Comparison of ENCODE assay signal across 1 cellular context in the genomic region with DNA sequence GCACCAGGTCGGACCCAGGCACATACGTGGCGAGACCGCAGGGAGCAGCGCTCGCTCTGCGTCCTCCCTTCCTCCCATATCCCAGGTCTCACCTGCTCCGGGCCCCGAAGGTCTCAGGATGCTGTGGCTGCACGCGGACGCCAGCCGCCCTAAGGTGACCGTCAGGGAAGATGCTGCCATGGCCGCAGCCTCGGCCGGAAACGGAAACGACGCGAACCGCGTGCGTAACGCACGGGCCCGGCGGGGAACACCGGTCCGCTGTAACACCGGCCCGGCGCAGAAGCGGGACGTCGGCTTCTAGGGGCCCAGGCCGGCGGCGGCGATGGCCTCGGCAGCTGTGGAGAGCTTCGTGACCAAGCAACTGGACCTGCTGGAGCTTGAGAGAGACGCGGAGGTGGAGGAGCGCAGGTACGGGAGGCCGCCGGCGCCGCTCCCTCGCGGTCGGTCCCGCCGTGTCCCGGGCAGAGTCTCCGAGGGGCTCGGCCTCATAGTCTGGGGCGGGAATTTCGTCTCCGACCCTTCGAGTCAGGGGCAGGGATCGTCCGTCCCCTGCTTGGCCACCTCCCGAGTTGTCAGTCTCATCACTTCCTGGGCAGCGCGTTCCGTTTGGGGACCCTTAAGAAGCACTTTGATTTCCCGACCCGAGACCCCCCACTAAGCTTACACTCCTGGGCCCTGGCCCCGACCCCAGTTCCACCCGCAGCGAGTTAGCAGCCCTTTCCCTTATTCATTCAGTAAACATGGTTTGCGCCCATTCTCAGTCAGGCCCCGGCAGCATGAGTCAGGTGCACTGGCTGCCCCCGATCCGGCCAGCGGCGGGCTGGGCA.
A peak's percentile ranks its signal among the peaks of the same experiment; 100 is the strongest.
TF ChIP-seq lines count a peak whose summit lies in the region.

A gene (plus strand): TSS at position 261 of the 827 bp plus-strand sequence. CDS start 62 bp downstream, at position 323.
A gene (minus strand): TSS at position 202 of the 827 bp plus-strand sequence. CDS start 22 bp downstream, at position 180.

TF ChIP-seq in K562, 482 proteins besides CTCF, POLR2A, EP300 and RAD21 (continued from another document and continues in another):
- TF ChIP-seq, protein P1, sequence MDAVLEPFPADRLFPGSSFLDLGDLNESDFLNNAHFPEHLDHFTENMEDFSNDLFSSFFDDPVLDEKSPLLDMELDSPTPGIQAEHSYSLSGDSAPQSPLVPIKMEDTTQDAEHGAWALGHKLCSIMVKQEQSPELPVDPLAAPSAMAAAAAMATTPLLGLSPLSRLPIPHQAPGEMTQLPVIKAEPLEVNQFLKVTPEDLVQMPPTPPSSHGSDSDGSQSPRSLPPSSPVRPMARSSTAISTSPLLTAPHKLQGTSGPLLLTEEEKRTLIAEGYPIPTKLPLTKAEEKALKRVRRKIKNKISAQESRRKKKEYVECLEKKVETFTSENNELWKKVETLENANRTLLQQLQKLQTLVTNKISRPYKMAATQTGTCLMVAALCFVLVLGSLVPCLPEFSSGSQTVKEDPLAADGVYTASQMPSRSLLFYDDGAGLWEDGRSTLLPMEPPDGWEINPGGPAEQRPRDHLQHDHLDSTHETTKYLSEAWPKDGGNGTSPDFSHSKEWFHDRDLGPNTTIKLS (IDR thresholded peaks at IDR 0.05; ENCODE audit: borderline replicate concordance, low read depth), result peak; percentile 63
- peak; percentile 53; the same call in 1 of the 2 replicates for TF ChIP-seq ZNF134 (CRISPR knock-in tag; conservative IDR thresholded peaks at IDR 0.05)
- TF ChIP-seq ZNF436 (CRISPR knock-in tag; IDR thresholded peaks at IDR 0.05), result no peak
- TF ChIP-seq, protein P2, sequence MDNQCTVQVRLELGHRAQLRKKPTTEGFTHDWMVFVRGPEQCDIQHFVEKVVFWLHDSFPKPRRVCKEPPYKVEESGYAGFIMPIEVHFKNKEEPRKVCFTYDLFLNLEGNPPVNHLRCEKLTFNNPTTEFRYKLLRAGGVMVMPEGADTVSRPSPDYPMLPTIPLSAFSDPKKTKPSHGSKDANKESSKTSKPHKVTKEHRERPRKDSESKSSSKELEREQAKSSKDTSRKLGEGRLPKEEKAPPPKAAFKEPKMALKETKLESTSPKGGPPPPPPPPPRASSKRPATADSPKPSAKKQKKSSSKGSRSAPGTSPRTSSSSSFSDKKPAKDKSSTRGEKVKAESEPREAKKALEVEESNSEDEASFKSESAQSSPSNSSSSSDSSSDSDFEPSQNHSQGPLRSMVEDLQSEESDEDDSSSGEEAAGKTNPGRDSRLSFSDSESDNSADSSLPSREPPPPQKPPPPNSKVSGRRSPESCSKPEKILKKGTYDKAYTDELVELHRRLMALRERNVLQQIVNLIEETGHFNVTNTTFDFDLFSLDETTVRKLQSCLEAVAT (IDR thresholded peaks at IDR 0.05), result peak in 1 of 2 experiments; percentile 4; a peak in 1 of 4 replicates
- TF ChIP-seq CBFB (CRISPR knock-in tag; IDR thresholded peaks at IDR 0.05), result 0 out of 2 replicates have a peak, but pooled peaks have one; percentile 17
- TF ChIP-seq, protein P3, sequence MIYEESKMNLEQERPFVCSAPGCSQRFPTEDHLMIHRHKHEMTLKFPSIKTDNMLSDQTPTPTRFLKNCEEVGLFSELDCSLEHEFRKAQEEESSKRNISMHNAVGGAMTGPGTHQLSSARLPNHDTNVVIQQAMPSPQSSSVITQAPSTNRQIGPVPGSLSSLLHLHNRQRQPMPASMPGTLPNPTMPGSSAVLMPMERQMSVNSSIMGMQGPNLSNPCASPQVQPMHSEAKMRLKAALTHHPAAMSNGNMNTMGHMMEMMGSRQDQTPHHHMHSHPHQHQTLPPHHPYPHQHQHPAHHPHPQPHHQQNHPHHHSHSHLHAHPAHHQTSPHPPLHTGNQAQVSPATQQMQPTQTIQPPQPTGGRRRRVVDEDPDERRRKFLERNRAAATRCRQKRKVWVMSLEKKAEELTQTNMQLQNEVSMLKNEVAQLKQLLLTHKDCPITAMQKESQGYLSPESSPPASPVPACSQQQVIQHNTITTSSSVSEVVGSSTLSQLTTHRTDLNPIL (CRISPR knock-in tag; IDR thresholded peaks at IDR 0.05), result no peak
- TF ChIP-seq HCFC1 (IDR thresholded peaks at IDR 0.05; ENCODE audit: low read depth, low read length), result peak; percentile 94
- TF ChIP-seq, protein P4, sequence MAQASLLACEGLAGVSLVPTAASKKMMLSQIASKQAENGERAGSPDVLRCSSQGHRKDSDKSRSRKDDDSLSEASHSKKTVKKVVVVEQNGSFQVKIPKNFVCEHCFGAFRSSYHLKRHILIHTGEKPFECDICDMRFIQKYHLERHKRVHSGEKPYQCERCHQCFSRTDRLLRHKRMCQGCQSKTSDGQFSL (CRISPR knock-in tag; IDR thresholded peaks at IDR 0.05), result peak; percentile 2; the same call in 1 of the 2 replicates
- TF ChIP-seq, protein P4 (tag; IDR thresholded peaks at IDR 0.05), result no peak
- no peak for TF ChIP-seq ZNF140 (CRISPR knock-in tag; IDR thresholded peaks at IDR 0.05)
- TF ChIP-seq, protein P5, sequence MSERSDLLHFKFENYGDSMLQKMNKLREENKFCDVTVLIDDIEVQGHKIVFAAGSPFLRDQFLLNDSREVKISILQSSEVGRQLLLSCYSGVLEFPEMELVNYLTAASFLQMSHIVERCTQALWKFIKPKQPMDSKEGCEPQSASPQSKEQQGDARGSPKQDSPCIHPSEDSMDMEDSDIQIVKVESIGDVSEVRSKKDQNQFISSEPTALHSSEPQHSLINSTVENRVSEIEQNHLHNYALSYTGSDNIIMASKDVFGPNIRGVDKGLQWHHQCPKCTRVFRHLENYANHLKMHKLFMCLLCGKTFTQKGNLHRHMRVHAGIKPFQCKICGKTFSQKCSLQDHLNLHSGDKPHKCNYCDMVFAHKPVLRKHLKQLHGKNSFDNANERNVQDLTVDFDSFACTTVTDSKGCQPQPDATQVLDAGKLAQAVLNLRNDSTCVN (CRISPR knock-in tag; IDR thresholded peaks at IDR 0.05), result 0 out of 2 replicates have a peak, but pooled peaks have one; percentile 27
- TF ChIP-seq PHF20 (IDR thresholded peaks at IDR 0.05; ENCODE audit: partially characterized antibody), result peak; percentile 98
- TF ChIP-seq, protein P6, sequence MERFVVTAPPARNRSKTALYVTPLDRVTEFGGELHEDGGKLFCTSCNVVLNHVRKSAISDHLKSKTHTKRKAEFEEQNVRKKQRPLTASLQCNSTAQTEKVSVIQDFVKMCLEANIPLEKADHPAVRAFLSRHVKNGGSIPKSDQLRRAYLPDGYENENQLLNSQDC (CRISPR knock-in tag; IDR thresholded peaks at IDR 0.05), result peak; percentile 92
- peak in 1 of 2 experiments; percentile 65; a peak in 2 of 4 replicates for TF ChIP-seq RCOR1 (IDR thresholded peaks at IDR 0.05; ENCODE audit: borderline replicate concordance in 1 of 2, low read depth in 2 of 2, low read length in 2 of 2)
- TF ChIP-seq POLR2G (IDR thresholded peaks at IDR 0.05; ENCODE audit: low read depth, low read length), result peak; percentile 95
- peak; percentile 80; the same call in 1 of the 2 replicates for TF ChIP-seq ZNF583 (CRISPR knock-in tag; IDR thresholded peaks at IDR 0.05)
- TF ChIP-seq NCOR1 (IDR thresholded peaks at IDR 0.05), result peak; percentile 55; the same call in 1 of the 2 replicates
- peak; percentile 89 for TF ChIP-seq NFRKB (IDR thresholded peaks at IDR 0.05; ENCODE audit: low read depth)
- 0 out of 2 replicates have a peak, but pooled peaks have one; percentile 25 for TF ChIP-seq ZNF695 (CRISPR knock-in tag; IDR thresholded peaks at IDR 0.05)
- TF ChIP-seq, protein P7, sequence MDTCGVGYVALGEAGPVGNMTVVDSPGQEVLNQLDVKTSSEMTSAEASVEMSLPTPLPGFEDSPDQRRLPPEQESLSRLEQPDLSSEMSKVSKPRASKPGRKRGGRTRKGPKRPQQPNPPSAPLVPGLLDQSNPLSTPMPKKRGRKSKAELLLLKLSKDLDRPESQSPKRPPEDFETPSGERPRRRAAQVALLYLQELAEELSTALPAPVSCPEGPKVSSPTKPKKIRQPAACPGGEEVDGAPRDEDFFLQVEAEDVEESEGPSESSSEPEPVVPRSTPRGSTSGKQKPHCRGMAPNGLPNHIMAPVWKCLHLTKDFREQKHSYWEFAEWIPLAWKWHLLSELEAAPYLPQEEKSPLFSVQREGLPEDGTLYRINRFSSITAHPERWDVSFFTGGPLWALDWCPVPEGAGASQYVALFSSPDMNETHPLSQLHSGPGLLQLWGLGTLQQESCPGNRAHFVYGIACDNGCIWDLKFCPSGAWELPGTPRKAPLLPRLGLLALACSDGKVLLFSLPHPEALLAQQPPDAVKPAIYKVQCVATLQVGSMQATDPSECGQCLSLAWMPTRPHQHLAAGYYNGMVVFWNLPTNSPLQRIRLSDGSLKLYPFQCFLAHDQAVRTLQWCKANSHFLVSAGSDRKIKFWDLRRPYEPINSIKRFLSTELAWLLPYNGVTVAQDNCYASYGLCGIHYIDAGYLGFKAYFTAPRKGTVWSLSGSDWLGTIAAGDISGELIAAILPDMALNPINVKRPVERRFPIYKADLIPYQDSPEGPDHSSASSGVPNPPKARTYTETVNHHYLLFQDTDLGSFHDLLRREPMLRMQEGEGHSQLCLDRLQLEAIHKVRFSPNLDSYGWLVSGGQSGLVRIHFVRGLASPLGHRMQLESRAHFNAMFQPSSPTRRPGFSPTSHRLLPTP (IDR thresholded peaks at IDR 0.05; ENCODE audit: borderline replicate concordance, extremely low read depth, insufficient read length), result no peak
- TF ChIP-seq RBM14 (IDR thresholded peaks at IDR 0.05; ENCODE audit: borderline replicate concordance, insufficient read depth, low read depth, low read length), result no peak
- TF ChIP-seq, protein P8, sequence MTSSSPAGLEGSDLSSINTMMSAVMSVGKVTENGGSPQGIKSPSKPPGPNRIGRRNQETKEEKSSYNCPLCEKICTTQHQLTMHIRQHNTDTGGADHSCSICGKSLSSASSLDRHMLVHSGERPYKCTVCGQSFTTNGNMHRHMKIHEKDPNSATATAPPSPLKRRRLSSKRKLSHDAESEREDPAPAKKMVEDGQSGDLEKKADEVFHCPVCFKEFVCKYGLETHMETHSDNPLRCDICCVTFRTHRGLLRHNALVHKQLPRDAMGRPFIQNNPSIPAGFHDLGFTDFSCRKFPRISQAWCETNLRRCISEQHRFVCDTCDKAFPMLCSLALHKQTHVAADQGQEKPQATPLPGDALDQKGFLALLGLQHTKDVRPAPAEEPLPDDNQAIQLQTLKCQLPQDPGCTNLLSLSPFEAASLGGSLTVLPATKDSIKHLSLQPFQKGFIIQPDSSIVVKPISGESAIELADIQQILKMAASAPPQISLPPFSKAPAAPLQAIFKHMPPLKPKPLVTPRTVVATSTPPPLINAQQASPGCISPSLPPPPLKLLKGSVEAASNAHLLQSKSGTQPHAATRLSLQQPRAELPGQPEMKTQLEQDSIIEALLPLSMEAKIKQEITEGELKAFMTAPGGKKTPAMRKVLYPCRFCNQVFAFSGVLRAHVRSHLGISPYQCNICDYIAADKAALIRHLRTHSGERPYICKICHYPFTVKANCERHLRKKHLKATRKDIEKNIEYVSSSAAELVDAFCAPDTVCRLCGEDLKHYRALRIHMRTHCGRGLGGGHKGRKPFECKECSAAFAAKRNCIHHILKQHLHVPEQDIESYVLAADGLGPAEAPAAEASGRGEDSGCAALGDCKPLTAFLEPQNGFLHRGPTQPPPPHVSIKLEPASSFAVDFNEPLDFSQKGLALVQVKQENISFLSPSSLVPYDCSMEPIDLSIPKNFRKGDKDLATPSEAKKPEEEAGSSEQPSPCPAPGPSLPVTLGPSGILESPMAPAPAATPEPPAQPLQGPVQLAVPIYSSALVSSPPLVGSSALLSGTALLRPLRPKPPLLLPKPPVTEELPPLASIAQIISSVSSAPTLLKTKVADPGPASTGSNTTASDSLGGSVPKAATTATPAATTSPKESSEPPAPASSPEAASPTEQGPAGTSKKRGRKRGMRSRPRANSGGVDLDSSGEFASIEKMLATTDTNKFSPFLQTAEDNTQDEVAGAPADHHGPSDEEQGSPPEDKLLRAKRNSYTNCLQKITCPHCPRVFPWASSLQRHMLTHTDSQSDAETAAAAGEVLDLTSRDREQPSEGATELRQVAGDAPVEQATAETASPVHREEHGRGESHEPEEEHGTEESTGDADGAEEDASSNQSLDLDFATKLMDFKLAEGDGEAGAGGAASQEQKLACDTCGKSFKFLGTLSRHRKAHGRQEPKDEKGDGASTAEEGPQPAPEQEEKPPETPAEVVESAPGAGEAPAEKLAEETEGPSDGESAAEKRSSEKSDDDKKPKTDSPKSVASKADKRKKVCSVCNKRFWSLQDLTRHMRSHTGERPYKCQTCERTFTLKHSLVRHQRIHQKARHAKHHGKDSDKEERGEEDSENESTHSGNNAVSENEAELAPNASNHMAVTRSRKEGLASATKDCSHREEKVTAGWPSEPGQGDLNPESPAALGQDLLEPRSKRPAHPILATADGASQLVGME (CRISPR knock-in tag; IDR thresholded peaks at IDR 0.05), result peak; percentile 97
- TF ChIP-seq JUNB (CRISPR knock-in tag; conservative IDR thresholded peaks at IDR 0.05), result 0 out of 2 replicates have a peak, but pooled peaks have one; percentile 5
- peak; percentile 19; the same call in 1 of the 2 replicates for TF ChIP-seq FOXK1 (CRISPR knock-in tag; IDR thresholded peaks at IDR 0.05; ENCODE audit: borderline replicate concordance)
- 0 out of 2 replicates have a peak, but pooled peaks have one; percentile 66 for TF ChIP-seq BRD4 (IDR thresholded peaks at IDR 0.05)
- peak; percentile 57; the same call in 1 of the 2 replicates for TF ChIP-seq NR2C1 (IDR thresholded peaks at IDR 0.05)
- TF ChIP-seq NR2C1 (tag; IDR thresholded peaks at IDR 0.05), result peak; percentile 79
- TF ChIP-seq TAF9B (IDR thresholded peaks at IDR 0.05; ENCODE audit: partially characterized antibody), result peak; percentile 96
- TF ChIP-seq KDM1A (IDR thresholded peaks at IDR 0.05), result 0 out of 4 replicates have a peak, but pooled peaks of 1 of the 2 experiments have one; percentile 41
- TF ChIP-seq SMARCA4 (IDR thresholded peaks at IDR 0.05), result no peak
- TF ChIP-seq, protein P9, sequence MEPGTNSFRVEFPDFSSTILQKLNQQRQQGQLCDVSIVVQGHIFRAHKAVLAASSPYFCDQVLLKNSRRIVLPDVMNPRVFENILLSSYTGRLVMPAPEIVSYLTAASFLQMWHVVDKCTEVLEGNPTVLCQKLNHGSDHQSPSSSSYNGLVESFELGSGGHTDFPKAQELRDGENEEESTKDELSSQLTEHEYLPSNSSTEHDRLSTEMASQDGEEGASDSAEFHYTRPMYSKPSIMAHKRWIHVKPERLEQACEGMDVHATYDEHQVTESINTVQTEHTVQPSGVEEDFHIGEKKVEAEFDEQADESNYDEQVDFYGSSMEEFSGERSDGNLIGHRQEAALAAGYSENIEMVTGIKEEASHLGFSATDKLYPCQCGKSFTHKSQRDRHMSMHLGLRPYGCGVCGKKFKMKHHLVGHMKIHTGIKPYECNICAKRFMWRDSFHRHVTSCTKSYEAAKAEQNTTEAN (CRISPR knock-in tag; IDR thresholded peaks at IDR 0.05), result no peak
- 0 out of 2 replicates have a peak, but pooled peaks have one; percentile 65 for TF ChIP-seq NR4A1 (CRISPR knock-in tag; IDR thresholded peaks at IDR 0.05)
- 0 out of 2 replicates have a peak, but pooled peaks have one; percentile 40 for TF ChIP-seq NR4A1 (tag; IDR thresholded peaks at IDR 0.05)
- TF ChIP-seq GTF2F1 (IDR thresholded peaks at IDR 0.05; ENCODE audit: low read depth, low read length), result peak; percentile 81; the same call in 1 of the 2 replicates
- TF ChIP-seq YY1 (IDR thresholded peaks at IDR 0.05; ENCODE audit: borderline replicate concordance in 1 of 3, control insufficient read depth in 1 of 3, extremely low read depth in 1 of 3, insufficient read depth in 3 of 3, insufficient read length in 1 of 3, insufficient replicate concordance in 2 of 3, low read depth in 1 of 3, low read length in 2 of 3), result peak; percentile 77 to 94 (median 91)
- TF ChIP-seq CBFA2T3 (IDR thresholded peaks at IDR 0.05), result no peak
- TF ChIP-seq SRF (CRISPR knock-in tag; IDR thresholded peaks at IDR 0.05), result peak; percentile 53 to 67; a peak in 2 of 4 replicates
- TF ChIP-seq SRSF3 (IDR thresholded peaks at IDR 0.05; ENCODE audit: insufficient read depth, low read length), result no peak
- no peak for TF ChIP-seq FOXJ2 (tag; IDR thresholded peaks at IDR 0.05)
- TF ChIP-seq RNF2 (IDR thresholded peaks at IDR 0.05), result peak; percentile 95
